Comparison of ENCODE assay signal across 10 cellular contexts in the genomic region with DNA sequence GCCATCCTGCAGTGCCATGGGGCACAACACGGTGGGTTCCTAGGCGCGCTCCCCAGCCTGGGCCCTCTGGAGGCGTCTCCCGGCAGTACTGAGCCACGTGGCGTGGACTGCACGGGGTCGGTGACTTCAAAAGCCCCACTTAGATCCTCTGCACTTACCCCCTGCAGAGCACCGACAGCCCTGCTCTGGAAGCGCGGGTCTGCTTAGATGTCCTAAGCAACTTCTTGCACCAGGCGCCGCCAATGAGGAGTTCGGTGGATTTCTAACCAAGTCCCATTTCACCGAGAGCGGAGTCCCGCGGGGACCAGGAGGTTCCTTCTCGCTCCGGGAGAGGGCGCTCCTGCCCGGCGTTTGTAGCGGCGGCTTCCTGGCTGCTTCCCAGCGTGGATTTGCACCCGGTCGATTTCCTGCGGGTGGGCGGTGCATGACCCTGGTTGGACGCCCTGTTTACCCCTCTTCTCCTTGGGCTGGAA. TPM values are rescaled to one million over a fixed set of nuclear protein-coding genes. Genes with fewer than 3 reads are reported as not detected.
DNase-seq lines count a peak whose midpoint lies in the region; ATAC-seq and TF ChIP-seq lines count a peak whose summit lies in the region.
"Had no signal": no experiment of that assay in that cellular context is flagged by ENCODE, and none has a peak within 500 bp of the region (broad histone marks: within the 10 kb centered on the region; RNA-seq: fewer than 3 reads in every experiment).

No MANE protein-coding gene starts in this region.

- H3K9me3 ChIP-seq in aorta (ENCODE audit: control insufficient read depth, low read length) = peaks cover 11% of the 10 kb centered on the region

- intact Hi-C loops in aorta (cut with DNase I) = no loop called here

- in situ Hi-C loops in astrocyte of the spinal cord (cut with HindIII; ENCODE audit: low sequenced_read_pairs) = no loop called here

- no peak overlapping the region for H3K27ac ChIP-seq in aorta (ENCODE audit: low read depth in 1 of 2, low read length in 2 of 2)
- H3K27ac ChIP-seq: epithelial cell of prostate had no signal

- DNase-seq in stimulated activated naive CD8-positive, alpha-beta T cell treated with anti-CD3 and anti-CD28 coated beads, Interleukin-15, Interleukin-2, amounts not matched to agents 100 U/mL and 50 U/mL, for 24 hours = peak; percentile 8
- no peak for DNase-seq in stimulated activated naive CD8-positive, alpha-beta T cell treated with anti-CD3 and anti-CD28 coated beads, Interleukin-15, amount 100 ng/mL, for 72 hours
- no peak for DNase-seq in astrocyte of the spinal cord (ENCODE audit: low read depth, low spot score)
- peak; percentile 41 for DNase-seq in iris pigment epithelial cell (ENCODE audit: low read depth)
- DNase-seq in aorta = peak in 1 of 2 donors; percentile 78
- DNase-seq in kidney tubule cell (ENCODE audit: low spot score) = no peak

- no peaks in the 10 kb centered on the region for H3K36me3 ChIP-seq in aorta (ENCODE audit: control insufficient read depth in 1 of 2, insufficient read depth in 2 of 2, low read length in 1 of 2)

- H3K4me3 ChIP-seq in astrocyte of the spinal cord (ENCODE audit: low read depth, low read length) (no peak overlapping the region), aorta (ENCODE audit: low read length in 2 of 2) (no peak overlapping the region)

- no peak overlapping the region for H3K27ac Mint-ChIP-seq in stimulated activated naive CD8-positive, alpha-beta T cell treated with anti-CD3 and anti-CD28 coated beads, Interleukin-15, amount 100 ng/mL, for 72 hours
- H3K27ac Mint-ChIP-seq: T-helper 2 cell treated with Interferon-gamma antibody and Interleukin-4, amounts not matched to agents 5 μg/mL and 100 μg/mL, for 36 hours had no signal

- no peak for ATAC-seq in stimulated activated naive CD8-positive, alpha-beta T cell treated with anti-CD3 and anti-CD28 coated beads, Interleukin-15, Interleukin-2, amounts not matched to agents 100 U/mL and 50 U/mL, for 24 hours
- ATAC-seq in stimulated activated naive CD8-positive, alpha-beta T cell treated with anti-CD3 and anti-CD28 coated beads, Interleukin-15, amount 100 ng/mL, for 72 hours = no peak
- ATAC-seq in aorta (ENCODE audit: low FRiP score) (peak; percentile 64), HG03460 (IDR thresholded peaks at IDR 0.05; ENCODE audit: unreplicated experiment) (no peak), HG02759 (IDR thresholded peaks at IDR 0.05; ENCODE audit: unreplicated experiment) (no peak)

- H3K4me1 Mint-ChIP-seq in stimulated activated naive CD8-positive, alpha-beta T cell treated with anti-CD3 and anti-CD28 coated beads, Interleukin-15, amount 100 ng/mL, for 72 hours = no peaks in the 10 kb centered on the region

- TF ChIP-seq CTCF in astrocyte of the spinal cord (IDR thresholded peaks at IDR 0.05; ENCODE audit: low read depth, low read length) = peak; percentile 26

- peaks cover 18 to 75% of the 10 kb centered on the region in 2 donors for H3K9me3 Mint-ChIP-seq in stimulated activated naive CD8-positive, alpha-beta T cell treated with anti-CD3 and anti-CD28 coated beads, Interleukin-15, amount 100 ng/mL, for 72 hours

- no peaks in the 10 kb centered on the region for H3K4me1 ChIP-seq in aorta (ENCODE audit: control insufficient read depth in 1 of 2, insufficient read depth in 2 of 2, low read length in 2 of 2)

- 1 to 5% methylated on average over 32 of the region's 32 CpGs for WGBS in aorta, 2 donors

- H3K27me3 Mint-ChIP-seq in stimulated activated naive CD8-positive, alpha-beta T cell treated with anti-CD3 and anti-CD28 coated beads, Interleukin-15, amount 100 ng/mL, for 72 hours = peaks cover 26% of the 10 kb centered on the region

- no peak overlapping the region for H3K4me3 Mint-ChIP-seq in stimulated activated naive CD8-positive, alpha-beta T cell treated with anti-CD3 and anti-CD28 coated beads, Interleukin-15, amount 100 ng/mL, for 72 hours
- H3K4me3 Mint-ChIP-seq: T-helper 2 cell treated with Interferon-gamma antibody and Interleukin-4, amounts not matched to agents 5 μg/mL and 100 μg/mL, for 36 hours had no signal

- H3K27me3 ChIP-seq in aorta (ENCODE audit: control insufficient read depth in 1 of 2, insufficient read depth in 2 of 2, low read length in 1 of 2) = no peaks in the 10 kb centered on the region

RNA-seq across cellular contexts. Expression of a gene that starts 25.2 kb away (rescaled TPM):
- 1 to 10 TPM; 7.3 to 7.5 TPM for total RNA-seq in aorta
- polyA plus RNA-seq in aorta = 1 to 10 TPM; 1.7 to 2.6 TPM

RNA-seq across cellular contexts. Expression of a gene that starts 40.9 kb away (rescaled TPM):
- not detected for total RNA-seq in aorta
- not detected for polyA plus RNA-seq in aorta

RNA-seq across cellular contexts. Expression of a gene that starts 50.3 kb away (rescaled TPM):
- total RNA-seq in aorta = not detected
- polyA plus RNA-seq in aorta = not detected

RNA-seq across cellular contexts. Expression of a gene that starts 53.7 kb away (rescaled TPM):
- 10 to 100 TPM; 18.5 to 23.5 TPM for total RNA-seq in aorta
- polyA plus RNA-seq in aorta = 1 to 10 TPM; 3.6 to 9.5 TPM

RNA-seq across cellular contexts. Expression of a gene that starts 57.1 kb away (rescaled TPM):
- total RNA-seq in aorta = 10 to 100 TPM; 12.0 to 14.8 TPM
- polyA plus RNA-seq in aorta = 10 to 100 TPM in 1 of 2 donors, 1 to 10 TPM in 1; 8.4 to 16.3 TPM

Comparison
In these comparisons a context has a peak if more than half of its experiments do, and no peak if none do; other contexts are left out.
1. DNase-seq: peak in stimulated activated naive CD8-positive, alpha-beta T cell treated with anti-CD3 and anti-CD28 coated beads, Interleukin-15, Interleukin-2, amounts not matched to agents 100 U/mL and 50 U/mL, for 24 hours (single experiment) and iris pigment epithelial cell (single experiment); none in stimulated activated naive CD8-positive, alpha-beta T cell treated with anti-CD3 and anti-CD28 coated beads, Interleukin-15, amount 100 ng/mL, for 72 hours (0 of 2), astrocyte of the spinal cord (single experiment) and kidney tubule cell (single experiment).